ENCODE assay signal across 18 cellular contexts in the genomic region with DNA sequence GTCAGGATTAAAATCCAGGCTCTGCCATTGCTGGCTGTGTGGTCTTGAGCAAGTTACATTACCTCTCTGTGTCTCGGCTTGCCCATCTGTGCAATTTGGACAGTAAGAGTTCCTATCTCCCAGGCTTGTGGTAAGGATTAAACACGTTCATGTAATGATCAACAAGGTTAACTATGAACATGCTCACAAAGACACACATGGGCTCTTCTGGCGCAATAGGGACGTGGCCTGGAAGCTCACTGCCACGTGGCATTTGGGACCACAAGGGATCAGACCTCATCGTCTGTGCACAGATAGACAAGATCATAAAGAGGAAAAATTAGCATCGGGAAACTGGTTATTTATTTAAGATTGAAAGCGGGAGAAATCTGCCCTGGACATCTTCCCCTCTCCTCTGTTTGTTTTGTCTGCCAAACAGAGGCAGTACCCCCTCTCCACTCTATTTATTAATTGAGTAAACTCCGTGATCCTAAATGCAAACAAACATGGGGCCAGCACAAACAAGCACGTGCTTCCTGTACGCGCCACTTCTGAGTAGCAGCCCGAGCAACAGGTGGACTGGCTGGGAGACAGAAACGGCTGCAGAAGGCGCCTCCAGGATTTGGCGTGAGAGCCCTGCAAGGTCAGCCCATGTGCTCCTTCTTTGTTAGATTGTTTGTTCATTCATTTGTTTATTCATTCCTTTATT.
DNase-seq lines count a peak whose midpoint lies in the region; ATAC-seq and TF ChIP-seq lines count a peak whose summit lies in the region.
"Had no signal": no experiment of that assay in that cellular context is flagged by ENCODE, and none has a peak within 500 bp of the region (broad histone marks: within the 10 kb centered on the region; RNA-seq: fewer than 3 reads in every experiment).

No MANE protein-coding gene starts in this region.

- no peak overlapping the region for H3K27ac ChIP-seq in right atrium auricular region
- peak overlapping the region in 5 of 8 donors; percentile 82 to 96 (median 90) for H3K27ac ChIP-seq in spleen
- H3K27ac ChIP-seq: adrenal gland, left ventricle myocardium inferior, psoas muscle, SK-N-MC had no signal

- intact Hi-C loops in cardiac septum (cut with DNase I) (no loop called here), spleen (cut with DNase I; ENCODE audit: low total_unique reads) (loop anchor here (10.0 kb wide), 1 partner anchor 1072 kb away; no protein-coding TSS in a partner anchor)

- H3K36me3 ChIP-seq in right atrium auricular region, result no peaks in the 10 kb centered on the region
- H3K36me3 ChIP-seq in spleen, result no peaks in the 10 kb centered on the region
- H3K36me3 ChIP-seq: adrenal gland, left ventricle myocardium inferior had no signal

- no peak for TF ChIP-seq POLR2A in spleen (IDR thresholded peaks at IDR 0.05)

- POLR2A ChIA-PET in naive thymus-derived CD8-positive, alpha-beta T cell (lab: Charles Lee), result no interaction called here

- no peaks in the 10 kb centered on the region for H3K36me3 Mint-ChIP-seq in activated T-cell treated with anti-CD3 and anti-CD28 coated beads, Interleukin-2, amount 50 U/mL, for 24 hours (ENCODE audit: low read depth)
- H3K36me3 Mint-ChIP-seq in naive thymus-derived CD8-positive, alpha-beta T cell, result no peaks in the 10 kb centered on the region

- no peaks in the 10 kb centered on the region for H3K27me3 Mint-ChIP-seq in activated T-cell treated with anti-CD3 and anti-CD28 coated beads, Interleukin-2, amount 50 U/mL, for 24 hours
- H3K27me3 Mint-ChIP-seq in naive thymus-derived CD8-positive, alpha-beta T cell, result peaks cover 0 to 13% (median 0%) of the 10 kb centered on the region in 5 donors
- peaks cover 7% of the 10 kb centered on the region for H3K27me3 Mint-ChIP-seq in stimulated activated naive CD8-positive, alpha-beta T cell treated with anti-CD3 and anti-CD28 coated beads, Interleukin-15, amount 100 ng/mL, for 72 hours

- H3K9me3 ChIP-seq in right atrium auricular region, result no peaks in the 10 kb centered on the region
- no peaks in the 10 kb centered on the region for H3K9me3 ChIP-seq in spleen
- H3K9me3 ChIP-seq: adrenal gland, left ventricle myocardium inferior, psoas muscle had no signal

- H3K27me3 ChIP-seq in right atrium auricular region (no peaks in the 10 kb centered on the region), spleen (replicated peaks in 1 of 7) (peaks cover 0 to 30% (median 0%) of the 10 kb centered on the region in 7 donors)
- H3K27me3 ChIP-seq: adrenal gland had no signal

- H3K4me3 ChIP-seq in right atrium auricular region (no peak overlapping the region), spleen (peak overlapping the region in 1 of 8 donors; percentile 66)
- H3K4me3 ChIP-seq: adrenal gland, left ventricle myocardium inferior, psoas muscle, SK-N-MC had no signal

- H3K27ac Mint-ChIP-seq in activated T-cell treated with anti-CD3 and anti-CD28 coated beads, Interleukin-2, amount 50 U/mL, for 24 hours, result no peak overlapping the region
- H3K27ac Mint-ChIP-seq in naive thymus-derived CD8-positive, alpha-beta T cell, result peak overlapping the region in 2 of 10 donors; percentile 58 to 64
- H3K27ac Mint-ChIP-seq in stimulated activated naive CD8-positive, alpha-beta T cell treated with anti-CD3 and anti-CD28 coated beads, Interleukin-15, amount 100 ng/mL, for 72 hours, result peak overlapping the region in 1 of 2 donors; percentile 31
- H3K27ac Mint-ChIP-seq: activated CD8-positive, alpha-beta T cell treated with anti-CD3 and anti-CD28 coated beads, Interleukin-2, amount 10 ng/mL, durations not matched to agents 7 days and 5 days; HFFc6 had no signal

- H3K4me1 ChIP-seq in right atrium auricular region (peaks cover 0 to 8% of the 10 kb centered on the region in 2 donors), spleen (peaks cover 7 to 52% (median 35%) of the 10 kb centered on the region in 6 donors)

- ATAC-seq in naive thymus-derived CD8-positive, alpha-beta T cell, result no peak
- no peak for ATAC-seq in stimulated activated naive CD8-positive, alpha-beta T cell treated with anti-CD3 and anti-CD28 coated beads, Interleukin-15, amount 100 ng/mL, for 72 hours
- ATAC-seq: activated CD8-positive, alpha-beta T cell treated with anti-CD3 and anti-CD28 coated beads, Interleukin-2, amount 10 ng/mL, durations not matched to agents 7 days and 5 days; psoas muscle had no signal

- H3K4me1 Mint-ChIP-seq in activated T-cell treated with anti-CD3 and anti-CD28 coated beads, Interleukin-2, amount 50 U/mL, for 24 hours (ENCODE audit: low read depth), result peaks cover 37% of the 10 kb centered on the region
- peaks cover 29 to 48% (median 44%) of the 10 kb centered on the region in 4 donors for H3K4me1 Mint-ChIP-seq in naive thymus-derived CD8-positive, alpha-beta T cell
- peaks cover 38% of the 10 kb centered on the region for H3K4me1 Mint-ChIP-seq in stimulated activated naive CD8-positive, alpha-beta T cell treated with anti-CD3 and anti-CD28 coated beads, Interleukin-15, amount 100 ng/mL, for 72 hours

- H3K9me3 Mint-ChIP-seq in activated T-cell treated with anti-CD3 and anti-CD28 coated beads, Interleukin-2, amount 50 U/mL, for 24 hours, result no peaks in the 10 kb centered on the region
- H3K9me3 Mint-ChIP-seq in naive thymus-derived CD8-positive, alpha-beta T cell, result no peaks in the 10 kb centered on the region
- no peaks in the 10 kb centered on the region for H3K9me3 Mint-ChIP-seq in stimulated activated naive CD8-positive, alpha-beta T cell treated with anti-CD3 and anti-CD28 coated beads, Interleukin-15, amount 100 ng/mL, for 72 hours

- H3K4me3 Mint-ChIP-seq in activated T-cell treated with anti-CD3 and anti-CD28 coated beads, Interleukin-2, amount 50 U/mL, for 24 hours, result no peak overlapping the region
- peak overlapping the region in 1 of 10 donors; percentile 1 for H3K4me3 Mint-ChIP-seq in naive thymus-derived CD8-positive, alpha-beta T cell
- H3K4me3 Mint-ChIP-seq in stimulated activated naive CD8-positive, alpha-beta T cell treated with anti-CD3 and anti-CD28 coated beads, Interleukin-15, amount 100 ng/mL, for 72 hours, result no peak overlapping the region
- H3K4me3 Mint-ChIP-seq: activated CD8-positive, alpha-beta T cell treated with anti-CD3 and anti-CD28 coated beads, Interleukin-2, amount 10 ng/mL, durations not matched to agents 7 days and 5 days; HFFc6 had no signal

- DNase-seq in right atrium auricular region (ENCODE audit: low spot score) (peak; percentile 36), cardiac septum (ENCODE audit: low spot score) (no peak), NCI-H1105 treated with DMSO at 0.1 percent for 48 hours (lab: John Stamatoyannopoulos, UW) (peak; percentile 87), SHP77 treated with DMSO at 0.1 percent for 48 hours (lab: John Stamatoyannopoulos, UW) (peak; percentile 53), spleen (no peak)
- no peak for DNase-seq in activated T-cell treated with anti-CD3 and anti-CD28 coated beads, Interleukin-2, amount 50 U/mL, for 24 hours
- no peak for DNase-seq in naive thymus-derived CD8-positive, alpha-beta T cell
- no peak for DNase-seq in stimulated activated naive CD8-positive, alpha-beta T cell treated with anti-CD3 and anti-CD28 coated beads, Interleukin-15, amount 100 ng/mL, for 72 hours
- DNase-seq: activated CD8-positive, alpha-beta T cell treated with anti-CD3 and anti-CD28 coated beads, Interleukin-2, amount 10 ng/mL, durations not matched to agents 7 days and 5 days; DMS79; HFFc6; Kasumi-1; left ventricle myocardium inferior; NCI-H2171 treated with DMSO at 0.1 percent for 48 hours; psoas muscle; stimulated activated CD4-positive, alpha-beta T cell treated with anti-CD3 and anti-CD28 coated beads, Interleukin-15, amount 100 ng/mL, for 24 hours had no signal

- 63 to 81% (median 75%) methylated on average over 16 of the region's 16 CpGs for WGBS in spleen, 5 donors

- TF ChIP-seq CTCF in right atrium auricular region (IDR thresholded peaks at IDR 0.05) (no peak), spleen (IDR thresholded peaks at IDR 0.05 in 8 of 11, conservative IDR thresholded peaks at IDR 0.05 in 3 of 11) (no peak)

Comparison
In these comparisons a context has a peak if more than half of its experiments do, and no peak if none do; other contexts are left out.
1. DNase-seq: peak in right atrium auricular region (single experiment), NCI-H1105 treated with DMSO at 0.1 percent for 48 hours (single experiment) and SHP77 treated with DMSO at 0.1 percent for 48 hours (single experiment); none in cardiac septum (single experiment), spleen (single experiment), activated T-cell treated with anti-CD3 and anti-CD28 coated beads, Interleukin-2, amount 50 U/mL, for 24 hours (single experiment), naive thymus-derived CD8-positive, alpha-beta T cell (0 of 10) and stimulated activated naive CD8-positive, alpha-beta T cell treated with anti-CD3 and anti-CD28 coated beads, Interleukin-15, amount 100 ng/mL, for 72 hours (0 of 2).
2. H3K27ac ChIP-seq: peak in spleen (5 of 8); none in right atrium auricular region (0 of 2).